In genomic region chr1:248858891-248859889, GRCh38 we compare ENCODE assay signal across 1 cellular context.
TF ChIP-seq lines count a peak whose summit lies in the region.

Gene ZNF692, minus strand, starts transcription at chr1:248859085. Its CDS starts 776 bp downstream, at chr1:248858309.

TF ChIP-seq in HepG2, 621 proteins besides CTCF, POLR2A, EP300 and RAD21 (continued from another document and continues in another):
- TF ChIP-seq ZNF407 (CRISPR knock-in tag; IDR thresholded peaks at IDR 0.05; ENCODE audit: not compliant biosample characterization) (no peak), NFIC (IDR thresholded peaks at IDR 0.05; ENCODE audit: low read length) (no peak), E2F5 (CRISPR knock-in tag; conservative IDR thresholded peaks at IDR 0.05) (no peak), ZNF747 (CRISPR knock-in tag; IDR thresholded peaks at IDR 0.05; ENCODE audit: borderline replicate concordance) (no peak), PREB (CRISPR knock-in tag; IDR thresholded peaks at IDR 0.05) (no peak), ZNF354B (CRISPR knock-in tag; IDR thresholded peaks at IDR 0.05) (no peak), ZNF687 (CRISPR knock-in tag; IDR thresholded peaks at IDR 0.05) (peak; percentile 84), THAP8 (CRISPR knock-in tag; IDR thresholded peaks at IDR 0.05; ENCODE audit: borderline replicate concordance) (0 out of 2 replicates have a peak, but pooled peaks have one; percentile 6), ZNF678 (CRISPR knock-in tag; IDR thresholded peaks at IDR 0.05) (no peak), MXD3 (CRISPR knock-in tag; IDR thresholded peaks at IDR 0.05) (no peak), ZNF12 (CRISPR knock-in tag; IDR thresholded peaks at IDR 0.05) (no peak), GTF2F1 (IDR thresholded peaks at IDR 0.05; ENCODE audit: low read length) (no peak), ZNF296 (CRISPR knock-in tag; conservative IDR thresholded peaks at IDR 0.05) (no peak), XRCC5 (optimal IDR thresholded peaks at IDR 0.05; ENCODE audit: low read length) (peak; percentile 12), KDM5A (IDR thresholded peaks at IDR 0.05; ENCODE audit: borderline replicate concordance, low read length) (peak; percentile 35; the same call in 1 of the 2 replicates), ATF7 (IDR thresholded peaks at IDR 0.05) (no peak), ATF7 (CRISPR knock-in tag; IDR thresholded peaks at IDR 0.05) (no peak), TAF1 (CRISPR knock-in tag; IDR thresholded peaks at IDR 0.05) (peak; percentile 78; the same call in 1 of the 2 replicates), SRF (IDR thresholded peaks at IDR 0.05; ENCODE audit: low read depth, low read length) (no peak), SMC3 (IDR thresholded peaks at IDR 0.05; ENCODE audit: low read length) (no peak), ZBTB39 (CRISPR knock-in tag; IDR thresholded peaks at IDR 0.05) (peak; percentile 88; the same call in 1 of the 2 replicates), NFKB2 (CRISPR knock-in tag; IDR thresholded peaks at IDR 0.05; ENCODE audit: borderline replicate concordance) (no peak; the same call in 1 of the 2 replicates), ZFP82 (CRISPR knock-in tag; IDR thresholded peaks at IDR 0.05; ENCODE audit: borderline replicate concordance) (no peak; the same call in 1 of the 2 replicates), PBX3 (CRISPR knock-in tag; IDR thresholded peaks at IDR 0.05; ENCODE audit: borderline replicate concordance) (no peak), ZNF264 (CRISPR knock-in tag; IDR thresholded peaks at IDR 0.05) (no peak), ZNF710 (CRISPR knock-in tag; IDR thresholded peaks at IDR 0.05; ENCODE audit: borderline replicate concordance) (no peak), ZBTB38 (CRISPR knock-in tag; IDR thresholded peaks at IDR 0.05) (no peak), FOXP4 (CRISPR knock-in tag; IDR thresholded peaks at IDR 0.05) (no peak; the same call in 1 of the 2 replicates), TCF7 (IDR thresholded peaks at IDR 0.05; ENCODE audit: low read depth) (no peak)
